Comparison of ENCODE assay signal across 25 cellular contexts in genomic region chr11:1271406-1271805, GRCh38. TPM values are rescaled to one million over a fixed set of nuclear protein-coding genes. Genes with fewer than 3 reads are reported as not detected.
DNase-seq lines count a peak whose midpoint lies in the region; ATAC-seq and TF ChIP-seq lines count a peak whose summit lies in the region.
"Had no signal": no experiment of that assay in that cellular context is flagged by ENCODE, and none has a peak within 500 bp of the region (broad histone marks: within the 10 kb centered on the region; RNA-seq: fewer than 3 reads in every experiment).

No MANE protein-coding gene starts in this region.

- peaks cover 3% of the 10 kb centered on the region for H3K4me1 Mint-ChIP-seq in endodermal cell

- H3K4me3 ChIP-seq in SK-N-MC, result peak overlapping the region; percentile 46
- no peak overlapping the region for H3K4me3 ChIP-seq in endodermal cell (ENCODE audit: low read length)
- H3K4me3 ChIP-seq: GM12878, HAP-1, SJSA1 had no signal

- DNase-seq in Right ventricle myocardium inferior (ENCODE audit: missing footprints) (peak; percentile 15), cardiac septum (ENCODE audit: low spot score) (no peak), SK-N-MC (ENCODE audit: low read depth, low spot score) (no peak), endodermal cell (no peak), retina (peak; percentile 20), NCI-H2196 treated with DMSO at 0.1 percent for 48 hours (lab: John Stamatoyannopoulos, UW; ENCODE audit: unreplicated experiment) (no peak), UCSD-AML1 (lab: John Stamatoyannopoulos, UW; ENCODE audit: unreplicated experiment) (no peak), NOMO-1 treated with DMSO at 0.1 percent for 48 hours (lab: John Stamatoyannopoulos, UW; ENCODE audit: unreplicated experiment) (no peak)
- DNase-seq: C1 segment of cervical spinal cord; CD8-positive, alpha-beta T cell; DND-41; KG1; NCI-H1092 treated with DMSO at 0.1 percent for 48 hours; NCI-H146; NCI-H2029; NCI-H2171; NCI-H446 treated with DMSO at 0.1 percent for 48 hours; NCI-H69; NK-92 treated with Interleukin-12 subunit alpha and Interleukin-12 subunit beta, amount 100 ng/mL, for 24 hours had no signal

- no peak for ATAC-seq in Right ventricle myocardium inferior
- ATAC-seq: CD8-positive, alpha-beta T cell; GM12878 had no signal

- peak overlapping the region; percentile 85 for H3K27ac ChIP-seq in SK-N-MC
- H3K27ac ChIP-seq in endodermal cell (ENCODE audit: low read depth, low read length), result peak overlapping the region; percentile 68
- H3K27ac ChIP-seq: 22Rv1, HL-60, SJSA1 had no signal

- H3K4me3 Mint-ChIP-seq in endodermal cell, result no peak overlapping the region
- H3K4me3 Mint-ChIP-seq: CD8-positive, alpha-beta T cell had no signal

- H3K27ac Mint-ChIP-seq in endodermal cell, result no peak overlapping the region
- H3K27ac Mint-ChIP-seq: CD8-positive, alpha-beta T cell had no signal

- TF ChIP-seq CTCF in endodermal cell (conservative IDR thresholded peaks at IDR 0.05), result no peak

- no peaks in the 10 kb centered on the region for H3K27me3 ChIP-seq in endodermal cell (ENCODE audit: control insufficient read depth, insufficient read depth, low read length, poor library complexity, severe bottlenecking)
- H3K27me3 ChIP-seq: SJSA1 had no signal

- peaks cover 15% of the 10 kb centered on the region for H3K36me3 Mint-ChIP-seq in endodermal cell (ENCODE audit: low read depth)

- WGBS in endodermal cell (ENCODE audit: insufficient coverage in 1 of 2, insufficient read length in 1 of 2), 2 experiments, result 83 to 84% methylated on average over 9 of the region's 9 CpGs

- intact Hi-C loops in Right ventricle myocardium inferior (cut with DNase I) (no loop called here), cardiac septum (cut with DNase I) (no loop called here)

- H3K27me3 Mint-ChIP-seq in endodermal cell (ENCODE audit: insufficient read depth), result no peaks in the 10 kb centered on the region

- H3K4me1 ChIP-seq in endodermal cell (ENCODE audit: control insufficient read depth, insufficient read depth, low read length), result no peaks in the 10 kb centered on the region
- H3K4me1 ChIP-seq: HAP-1, SJSA1 had no signal

- H3K9me3 Mint-ChIP-seq in endodermal cell, result peaks cover 7% of the 10 kb centered on the region
- H3K9me3 Mint-ChIP-seq: CD8-positive, alpha-beta T cell had no signal

- no peaks in the 10 kb centered on the region for H3K9me3 ChIP-seq in SK-N-MC (ENCODE audit: low read depth, low read length)
- no peaks in the 10 kb centered on the region for H3K9me3 ChIP-seq in endodermal cell (ENCODE audit: control insufficient read depth, low read length)
- H3K9me3 ChIP-seq: HAP-1, SJSA1 had no signal

- H3K36me3 ChIP-seq in SK-N-MC (ENCODE audit: insufficient read depth, low read length) (no peaks in the 10 kb centered on the region), endodermal cell (ENCODE audit: control insufficient read depth, insufficient read depth, low read length) (peaks cover 10% of the 10 kb centered on the region)
- H3K36me3 ChIP-seq: HAP-1, SJSA1 had no signal

- H3K9ac ChIP-seq in SK-N-MC (ENCODE audit: insufficient read length) (peak overlapping the region; percentile 37), endodermal cell (ENCODE audit: extremely low read depth, low read length, poor library complexity, severe bottlenecking) (no peak overlapping the region)

RNA-seq across cellular contexts. Expression of gene TOLLIP, which starts 38.0 kb away (rescaled TPM):
- 46.8 TPM for total RNA-seq in Right ventricle myocardium inferior
- 46.9 TPM for total RNA-seq in cardiac septum
- 10 to 100 TPM; 34.3 to 37.4 TPM for total RNA-seq in endodermal cell
- 21.1 TPM for polyA plus RNA-seq in endodermal cell (2013, experiment 1 of 2)
- 19.8 TPM for polyA plus RNA-seq in endodermal cell (2013, experiment 2 of 2)

RNA-seq across cellular contexts. Expression of gene MUC5B, which starts 48.5 kb away (rescaled TPM):
- total RNA-seq in Right ventricle myocardium inferior (not detected), cardiac septum (not detected), endodermal cell (not detected)
- 0.04 TPM for polyA plus RNA-seq in endodermal cell (2013, experiment 1 of 2)
- 0.04 TPM for polyA plus RNA-seq in endodermal cell (2013, experiment 2 of 2)
- total RNA-seq: CD8-positive, alpha-beta T cell; HepG2; SJSA1 had no signal
- polyA plus RNA-seq: GM12878 had no signal

Comparison
In these comparisons a context has a peak if more than half of its experiments do, and no peak if none do; other contexts are left out.
1. DNase-seq: peak in Right ventricle myocardium inferior (single experiment) and retina (single experiment); none in cardiac septum (single experiment), SK-N-MC (single experiment), endodermal cell (single experiment), NCI-H2196 treated with DMSO at 0.1 percent for 48 hours (single experiment), UCSD-AML1 (single experiment) and NOMO-1 treated with DMSO at 0.1 percent for 48 hours (single experiment).